12 cellular contexts compared by ENCODE assay signal in the genomic region with DNA sequence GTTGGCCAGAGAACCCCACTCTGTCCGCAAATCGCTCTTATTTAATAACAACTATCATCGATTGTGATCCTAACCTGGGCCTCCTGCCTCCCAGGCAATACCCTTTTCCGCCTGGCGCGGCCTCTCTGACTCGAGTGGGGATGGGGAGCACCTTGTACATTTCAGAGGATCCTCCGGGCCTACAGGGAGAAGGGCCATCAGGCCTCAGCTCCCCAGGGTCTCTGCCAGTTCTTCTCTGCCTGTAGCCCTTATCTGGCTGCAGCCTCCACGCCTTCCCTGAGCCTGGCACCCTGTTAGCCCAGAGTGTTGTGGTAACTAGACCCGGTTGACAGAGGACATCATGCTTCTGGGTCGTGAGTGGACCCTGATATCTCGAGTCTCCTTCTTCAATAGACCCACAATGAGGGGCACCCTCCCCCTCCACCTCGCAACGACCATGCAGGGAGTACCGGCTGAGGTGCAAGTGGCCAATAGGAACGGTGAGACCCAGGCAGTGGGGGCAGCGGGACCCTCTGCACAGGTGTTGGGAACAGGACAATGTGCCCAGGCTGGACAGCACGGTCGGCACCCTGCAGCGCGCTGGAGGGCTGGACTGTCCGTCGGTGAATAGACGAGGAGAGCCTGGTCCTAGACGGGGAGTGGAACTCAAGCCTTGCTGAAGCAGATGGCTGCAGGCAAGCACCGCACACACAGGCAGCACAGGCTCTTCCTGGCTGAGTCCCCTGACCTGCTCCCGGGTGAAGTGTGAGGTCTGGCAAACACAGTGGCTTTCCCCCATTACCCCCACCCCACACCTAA. TPM values are rescaled to one million over a fixed set of nuclear protein-coding genes. Genes with fewer than 3 reads are reported as not detected.
DNase-seq lines count a peak whose midpoint lies in the region; ATAC-seq and TF ChIP-seq lines count a peak whose summit lies in the region.
"Had no signal": no experiment of that assay in that cellular context is flagged by ENCODE, and none has a peak within 500 bp of the region (broad histone marks: within the 10 kb centered on the region; RNA-seq: fewer than 3 reads in every experiment).

No MANE protein-coding gene starts in this region.

- DNase-seq in T-helper 1 cell (no peak), glutamatergic neuron (no peak), sigmoid colon (peak; percentile 56)
- no peak for DNase-seq in activated CD4-positive, alpha-beta memory T cell treated with anti-CD3 and anti-CD28 coated beads for 36 hours
- no peak for DNase-seq in stimulated activated CD4-positive, alpha-beta T cell treated with anti-CD3 and anti-CD28 coated beads, Interleukin-12 subunit alpha, Interleukin-12 subunit beta, amount 100 ng/mL, for 4 hours
- DNase-seq: NCI-H2171 treated with DMSO at 0.1 percent for 48 hours, uterus had no signal

- peak overlapping the region; percentile 71 for H3K4me3 Mint-ChIP-seq in T-helper 1 cell treated with Interleukin-12 subunit alpha and Interleukin-12 subunit beta and Interleukin-4 antibody, amounts not matched to agents 30 μg/mL and 1 μg/mL, for 36 hours
- H3K4me3 Mint-ChIP-seq in activated CD4-positive, alpha-beta memory T cell treated with anti-CD3 and anti-CD28 coated beads for 36 hours = peak overlapping the region; percentile 61
- peak overlapping the region; percentile 65 for H3K4me3 Mint-ChIP-seq in glutamatergic neuron (ENCODE audit: unreplicated experiment)

- H3K36me3 Mint-ChIP-seq in T-helper 1 cell treated with Interleukin-12 subunit alpha and Interleukin-12 subunit beta and Interleukin-4 antibody, amounts not matched to agents 30 μg/mL and 1 μg/mL, for 36 hours (ENCODE audit: low read depth) = no peaks in the 10 kb centered on the region
- H3K36me3 Mint-ChIP-seq in activated CD4-positive, alpha-beta memory T cell treated with anti-CD3 and anti-CD28 coated beads for 36 hours = no peaks in the 10 kb centered on the region
- no peaks in the 10 kb centered on the region for H3K36me3 Mint-ChIP-seq in glutamatergic neuron (ENCODE audit: unreplicated experiment)

- no peaks in the 10 kb centered on the region for H3K36me3 ChIP-seq in sigmoid colon
- H3K36me3 ChIP-seq: uterus had no signal

- intact Hi-C loops in activated CD4-positive, alpha-beta memory T cell treated with anti-CD3 and anti-CD28 coated beads for 36 hours (cut with micrococcal nuclease) = loop anchor here (5.0 kb wide), 2 partner anchors 36 to 56 kb away; no protein-coding TSS in a partner anchor
- intact Hi-C loops in sigmoid colon (cut with DNase I) = no loop called here

- TF ChIP-seq POLR2A in sigmoid colon (IDR thresholded peaks at IDR 0.05) = no peak

- peaks cover 26 to 78% (median 62%) of the 10 kb centered on the region in 3 donors for H3K27me3 ChIP-seq in sigmoid colon

- no peaks in the 10 kb centered on the region for H3K9me3 ChIP-seq in sigmoid colon
- H3K9me3 ChIP-seq: uterus had no signal

- peaks cover 0 to 12% (median 12%) of the 10 kb centered on the region in 4 donors for H3K4me1 ChIP-seq in sigmoid colon

- CTCF ChIA-PET in activated CD4-positive, alpha-beta memory T cell treated with anti-CD3 and anti-CD28 coated beads for 36 hours (lab: Charles Lee) = interaction anchor here (1.0 to 6.5 kb wide), 7 partner anchors 13 to 127 kb away, joined by 4 to 54 read pairs (median 24); a partner anchor contains a TSS

- TF ChIP-seq EP300 in sigmoid colon (IDR thresholded peaks at IDR 0.05) = no peak

- H3K9me3 Mint-ChIP-seq in T-helper 1 cell treated with Interleukin-12 subunit alpha and Interleukin-12 subunit beta and Interleukin-4 antibody, amounts not matched to agents 30 μg/mL and 1 μg/mL, for 36 hours = no peaks in the 10 kb centered on the region
- no peaks in the 10 kb centered on the region for H3K9me3 Mint-ChIP-seq in activated CD4-positive, alpha-beta memory T cell treated with anti-CD3 and anti-CD28 coated beads for 36 hours
- peaks cover 3% of the 10 kb centered on the region for H3K9me3 Mint-ChIP-seq in glutamatergic neuron (ENCODE audit: unreplicated experiment)

- WGBS in sigmoid colon, 2 donors = 53 to 69% methylated on average over 27 of the region's 27 CpGs

- H3K27ac ChIP-seq in sigmoid colon = no peak overlapping the region
- H3K27ac ChIP-seq: uterus had no signal

- POLR2A ChIA-PET in activated CD4-positive, alpha-beta memory T cell treated with anti-CD3 and anti-CD28 coated beads for 36 hours (lab: Charles Lee) = interaction anchor here (0.5 kb wide), 1 partner anchor 98 kb away, joined by 3 read pairs; no protein-coding TSS in a partner anchor

- peak overlapping the region in 2 of 4 donors; percentile 4 to 21 for H3K4me3 ChIP-seq in sigmoid colon
- H3K4me3 ChIP-seq: uterus had no signal

- H3K27ac Mint-ChIP-seq in T-helper 1 cell treated with Interleukin-12 subunit alpha and Interleukin-12 subunit beta and Interleukin-4 antibody, amounts not matched to agents 30 μg/mL and 1 μg/mL, for 36 hours = peak overlapping the region; percentile 34
- no peak overlapping the region for H3K27ac Mint-ChIP-seq in activated CD4-positive, alpha-beta memory T cell treated with anti-CD3 and anti-CD28 coated beads for 36 hours
- no peak overlapping the region for H3K27ac Mint-ChIP-seq in glutamatergic neuron (ENCODE audit: unreplicated experiment)

- peaks cover 50% of the 10 kb centered on the region for H3K27me3 Mint-ChIP-seq in T-helper 1 cell treated with Interleukin-12 subunit alpha and Interleukin-12 subunit beta and Interleukin-4 antibody, amounts not matched to agents 30 μg/mL and 1 μg/mL, for 36 hours (ENCODE audit: low read depth)
- H3K27me3 Mint-ChIP-seq in activated CD4-positive, alpha-beta memory T cell treated with anti-CD3 and anti-CD28 coated beads for 36 hours = peaks cover 7% of the 10 kb centered on the region
- H3K27me3 Mint-ChIP-seq in glutamatergic neuron (ENCODE audit: unreplicated experiment) = peaks cover 17% of the 10 kb centered on the region

- ATAC-seq in HG02763 (IDR thresholded peaks at IDR 0.05; ENCODE audit: unreplicated experiment) = no peak
- ATAC-seq in GM18511 (IDR thresholded peaks at IDR 0.05; ENCODE audit: unreplicated experiment) = no peak

- TF ChIP-seq CTCF in glutamatergic neuron (IDR thresholded peaks at IDR 0.05; ENCODE audit: partially characterized antibody, unreplicated experiment) (no peak), sigmoid colon (IDR thresholded peaks at IDR 0.05) (no peak)

- peaks cover 48% of the 10 kb centered on the region for H3K4me1 Mint-ChIP-seq in T-helper 1 cell treated with Interleukin-12 subunit alpha and Interleukin-12 subunit beta and Interleukin-4 antibody, amounts not matched to agents 30 μg/mL and 1 μg/mL, for 36 hours (ENCODE audit: low read depth)
- peaks cover 41% of the 10 kb centered on the region for H3K4me1 Mint-ChIP-seq in activated CD4-positive, alpha-beta memory T cell treated with anti-CD3 and anti-CD28 coated beads for 36 hours (ENCODE audit: low read depth)
- H3K4me1 Mint-ChIP-seq in glutamatergic neuron (ENCODE audit: low read depth, unreplicated experiment) = peaks cover 7% of the 10 kb centered on the region

RNA-seq across cellular contexts. Expression of a gene that starts 7.1 kb away (rescaled TPM):
- total RNA-seq in activated CD4-positive, alpha-beta memory T cell treated with anti-CD3 and anti-CD28 coated beads for 36 hours = 1 to 10 TPM; 1.3 to 1.6 TPM
- total RNA-seq in glutamatergic neuron (ENCODE audit: unreplicated experiment) (2.2 TPM), sigmoid colon (1 to 10 TPM in 1 of 4 donors, under 1 TPM in 1, not detected in 2; 0.55 to 1.8 TPM)
- polyA plus RNA-seq in sigmoid colon = 10 to 100 TPM; 13.8 to 21.0 (median 19.9) TPM

RNA-seq across cellular contexts. Expression of a gene that starts 11.5 kb away (rescaled TPM):
- not detected for total RNA-seq in activated CD4-positive, alpha-beta memory T cell treated with anti-CD3 and anti-CD28 coated beads for 36 hours
- total RNA-seq in glutamatergic neuron (ENCODE audit: unreplicated experiment) (not detected), sigmoid colon (not detected)
- polyA plus RNA-seq in sigmoid colon = under 1 TPM in 1 of 3 donors, not detected in 2; 0.52 TPM
- total RNA-seq: epithelial cell of proximal tubule, uterus had no signal

RNA-seq across cellular contexts. Expression of a gene that starts 43.2 kb away (rescaled TPM):
- total RNA-seq in activated CD4-positive, alpha-beta memory T cell treated with anti-CD3 and anti-CD28 coated beads for 36 hours = 100 to 1,000 TPM; 261 to 291 TPM
- total RNA-seq in glutamatergic neuron (ENCODE audit: unreplicated experiment) (2.8 TPM), sigmoid colon (1 to 10 TPM in 2 of 4 donors, not detected in 2; 1.6 to 5.7 TPM)
- polyA plus RNA-seq in sigmoid colon = 100 to 1,000 TPM in 1 of 3 donors, 10 to 100 TPM in 2; 19.8 to 556 (median 41.4) TPM
- total RNA-seq: epithelial cell of proximal tubule had no signal

RNA-seq across cellular contexts. Expression of a gene that starts 49.6 kb away (rescaled TPM):
- total RNA-seq in activated CD4-positive, alpha-beta memory T cell treated with anti-CD3 and anti-CD28 coated beads for 36 hours = not detected
- total RNA-seq in glutamatergic neuron (ENCODE audit: unreplicated experiment) = 97.3 TPM
- total RNA-seq in sigmoid colon = not detected
- polyA plus RNA-seq in sigmoid colon = not detected
- total RNA-seq: epithelial cell of proximal tubule, mononuclear cell had no signal

RNA-seq across cellular contexts. Expression of a gene that starts 54.6 kb away (rescaled TPM):
- total RNA-seq in activated CD4-positive, alpha-beta memory T cell treated with anti-CD3 and anti-CD28 coated beads for 36 hours = 10 to 100 TPM; 24.5 to 26.1 TPM
- total RNA-seq in glutamatergic neuron (ENCODE audit: unreplicated experiment) (11.4 TPM), sigmoid colon (10 to 100 TPM in 3 of 4 donors, 1 to 10 TPM in 1; 9.8 to 17.7 (median 13.1) TPM)
- polyA plus RNA-seq in sigmoid colon = 10 to 100 TPM in 1 of 3 donors, 1 to 10 TPM in 2; 3.0 to 22.7 (median 4.2) TPM

Comparison
In these comparisons a context has a peak if more than half of its experiments do, and no peak if none do; other contexts are left out.
1. RNA of a gene that starts 43.2 kb away (total RNA-seq): 261 to 291 TPM in activated CD4-positive, alpha-beta memory T cell treated with anti-CD3 and anti-CD28 coated beads for 36 hours; 2.8 TPM in glutamatergic neuron (single experiment) and 1.6 to 5.7 TPM in sigmoid colon; every median in the first group is over 10 times any median in the second.
2. Peak in every context shown above with its lines, with median percentiles within 50 percentile points of each other: H3K4me3 Mint-ChIP-seq.